In genomic region chr17:50961282-50962220, GRCh38 we compare ENCODE assay signal across 20 cellular contexts.
DNase-seq lines count a peak whose midpoint lies in the region; ATAC-seq and TF ChIP-seq lines count a peak whose summit lies in the region.
"Had no signal": no experiment of that assay in that cellular context is flagged by ENCODE, and none has a peak within 500 bp of the region (broad histone marks: within the 10 kb centered on the region; RNA-seq: fewer than 3 reads in every experiment).

No MANE protein-coding gene starts in this region.

- POLR2A ChIA-PET in CD4-positive, alpha-beta memory T cell (lab: Charles Lee; ENCODE audit: partially characterized antibody) = no interaction called here

- peaks cover 1 to 14% (median 10%) of the 10 kb centered on the region in 4 donors for H3K4me1 Mint-ChIP-seq in CD4-positive, alpha-beta memory T cell
- peaks cover 22% of the 10 kb centered on the region for H3K4me1 Mint-ChIP-seq in brain
- H3K4me1 Mint-ChIP-seq in nephron progenitor cell = peaks cover 16% of the 10 kb centered on the region

- H3K9me3 ChIP-seq in CD4-positive, alpha-beta memory T cell (ENCODE audit: control insufficient read depth in 1 of 2, low read length in 2 of 2) = no peaks in the 10 kb centered on the region
- H3K9me3 ChIP-seq: SJCRH30 had no signal

- TF ChIP-seq CTCF in brain (conservative IDR thresholded peaks at IDR 0.05) (no peak), nephron progenitor cell (IDR thresholded peaks at IDR 0.05) (no peak)

- H3K4me3 ChIP-seq in CD4-positive, alpha-beta memory T cell (ENCODE audit: low read length in 2 of 2) = no peak overlapping the region
- H3K4me3 ChIP-seq: SJCRH30 had no signal

- peak overlapping the region in 4 of 7 donors; percentile 43 to 70 (median 50) for H3K27ac Mint-ChIP-seq in CD4-positive, alpha-beta memory T cell
- H3K27ac Mint-ChIP-seq in brain (peak overlapping the region in 4 of 5 experiments; percentile 44 to 90 (median 66)), nephron progenitor cell (peak overlapping the region; percentile 32)
- H3K27ac Mint-ChIP-seq: B cell; CD4-positive, alpha-beta T cell had no signal

- H3K36me3 Mint-ChIP-seq in CD4-positive, alpha-beta memory T cell = peaks cover 14 to 22% of the 10 kb centered on the region in 2 donors
- peaks cover 50% of the 10 kb centered on the region for H3K36me3 Mint-ChIP-seq in brain
- peaks cover 29% of the 10 kb centered on the region for H3K36me3 Mint-ChIP-seq in nephron progenitor cell (ENCODE audit: low read depth)

- intact Hi-C loops in CD4-positive, alpha-beta memory T cell (cut with micrococcal nuclease) = no loop called here

- in situ Hi-C loops in G401 (cut with HindIII; ENCODE audit: low sequenced_read_pairs) = loop anchor here (10.0 kb wide), 1 partner anchor 177 kb away; no protein-coding TSS in a partner anchor

- CTCF ChIA-PET in CD4-positive, alpha-beta memory T cell (lab: Charles Lee; ENCODE audit: partially characterized antibody) = interaction anchor here (5.9 to 17.7 kb wide), 2 partner anchors 110 kb away, joined by 44 to 515 read pairs; no protein-coding TSS in a partner anchor

- H3K4me1 ChIP-seq in CD4-positive, alpha-beta memory T cell (ENCODE audit: insufficient read depth, low read length) = peaks cover 2% of the 10 kb centered on the region

- H3K36me3 ChIP-seq in CD4-positive, alpha-beta memory T cell (ENCODE audit: insufficient read depth, low read length) = no peaks in the 10 kb centered on the region

- H3K9me3 Mint-ChIP-seq in CD4-positive, alpha-beta memory T cell = no peaks in the 10 kb centered on the region
- H3K9me3 Mint-ChIP-seq in brain = no peaks in the 10 kb centered on the region
- H3K9me3 Mint-ChIP-seq in nephron progenitor cell = no peaks in the 10 kb centered on the region
- H3K9me3 Mint-ChIP-seq: CD4-positive, alpha-beta T cell had no signal

- DNase-seq in CD4-positive, alpha-beta memory T cell = no peak
- DNase-seq in G401 (ENCODE audit: low spot score) (peak; percentile 91), nephron progenitor cell (no peak), NCI-H226 (no peak), HT-29 (ENCODE audit: low spot score) (no peak)
- DNase-seq: CD4-positive, alpha-beta T cell; DMS79; IMR-90; Kasumi-1; MM.1S; NCI-H1092 treated with DMSO at 0.1 percent for 48 hours; NCI-H2081 treated with DMSO at 0.1 percent for 48 hours; OCI-M1; SJCRH30; SW 1271 had no signal

- no peaks in the 10 kb centered on the region for H3K27me3 Mint-ChIP-seq in CD4-positive, alpha-beta memory T cell
- no peaks in the 10 kb centered on the region for H3K27me3 Mint-ChIP-seq in brain
- H3K27me3 Mint-ChIP-seq in nephron progenitor cell (ENCODE audit: low read depth, poor library complexity) = peaks cover 3% of the 10 kb centered on the region
- H3K27me3 Mint-ChIP-seq: B cell; CD4-positive, alpha-beta T cell had no signal

- no peak for ATAC-seq in HG02798 (IDR thresholded peaks at IDR 0.05; ENCODE audit: poor library complexity, unreplicated experiment)
- ATAC-seq: HCT116 had no signal

- no peaks in the 10 kb centered on the region for H3K27me3 ChIP-seq in CD4-positive, alpha-beta memory T cell (ENCODE audit: insufficient read depth, low read length)
- H3K27me3 ChIP-seq: SJCRH30 had no signal

- H3K27ac ChIP-seq in CD4-positive, alpha-beta memory T cell (ENCODE audit: low read depth, low read length) = no peak overlapping the region
- H3K27ac ChIP-seq: RWPE1, SJCRH30 had no signal

- H3K4me3 Mint-ChIP-seq in CD4-positive, alpha-beta memory T cell = no peak overlapping the region
- no peak overlapping the region for H3K4me3 Mint-ChIP-seq in brain
- H3K4me3 Mint-ChIP-seq in nephron progenitor cell = no peak overlapping the region
- H3K4me3 Mint-ChIP-seq: B cell; CD4-positive, alpha-beta T cell had no signal
